In genomic region chr3:147886889-147887288, GRCh38 we compare ENCODE assay signal across 26 cellular contexts.
"Had no signal": no experiment of that assay in that cellular context is flagged by ENCODE, and none has a peak within 500 bp of the region (broad histone marks: within the 10 kb centered on the region; RNA-seq: fewer than 3 reads in every experiment).

No MANE protein-coding gene starts in this region.

- H3K4me3 Mint-ChIP-seq: effector memory CD8-positive, alpha-beta T cell; immature natural killer cell; naive thymus-derived CD4-positive, alpha-beta T cell; nephron; stimulated activated memory B cell treated with anti-CD40 and anti-IgM and Interleukin-4, amounts not matched to agents 10 μg/mL and 1 μg/mL and 100 μg/mL, for 72 hours; type B pancreatic cell had no signal

- H3K27ac Mint-ChIP-seq: effector memory CD8-positive, alpha-beta T cell; immature natural killer cell; naive thymus-derived CD4-positive, alpha-beta T cell; stimulated activated memory B cell treated with anti-CD40 and anti-IgM and Interleukin-4, amounts not matched to agents 10 μg/mL and 1 μg/mL and 100 μg/mL, for 72 hours; type B pancreatic cell had no signal

- DNase-seq: cortex of kidney; effector memory CD8-positive, alpha-beta T cell; foreskin fibroblast; gastrocnemius medialis; head of caudate nucleus; hippocampal formation; immature natural killer cell; left ventricle myocardium superior; lower lobe of right lung; midbrain; naive thymus-derived CD4-positive, alpha-beta T cell; nucleus accumbens; ovary; posterior cingulate gyrus; psoas muscle; right cardiac atrium; sigmoid colon; stimulated activated CD4-positive, alpha-beta T cell treated with anti-CD3 and anti-CD28 coated beads, Interleukin-2, amount 100 ng/mL, for 24 hours; stimulated activated CD4-positive, alpha-beta T cell treated with anti-CD3 and anti-CD28 coated beads, Interleukin-4, amount 100 ng/mL, for 4 hours; stimulated activated naive CD8-positive, alpha-beta T cell treated with anti-CD3 and anti-CD28 coated beads, Interleukin-15, Interleukin-2, amounts not matched to agents 100 U/mL and 50 U/mL, for 24 hours; substantia nigra; testis; tibial artery had no signal

- H3K36me3 Mint-ChIP-seq: naive thymus-derived CD4-positive, alpha-beta T cell; stimulated activated memory B cell treated with anti-CD40 and anti-IgM and Interleukin-4, amounts not matched to agents 10 μg/mL and 1 μg/mL and 100 μg/mL, for 72 hours had no signal

- H3K4me1 Mint-ChIP-seq: immature natural killer cell; naive thymus-derived CD4-positive, alpha-beta T cell; nephron; stimulated activated memory B cell treated with anti-CD40 and anti-IgM and Interleukin-4, amounts not matched to agents 10 μg/mL and 1 μg/mL and 100 μg/mL, for 72 hours had no signal

- H3K27me3 Mint-ChIP-seq: effector memory CD8-positive, alpha-beta T cell; naive thymus-derived CD4-positive, alpha-beta T cell; stimulated activated memory B cell treated with anti-CD40 and anti-IgM and Interleukin-4, amounts not matched to agents 10 μg/mL and 1 μg/mL and 100 μg/mL, for 72 hours had no signal
